18 cellular contexts compared by ENCODE assay signal in genomic region chr17:78251773-78252103, GRCh38. TPM values are rescaled to one million over a fixed set of nuclear protein-coding genes. Genes with fewer than 3 reads are reported as not detected.
DNase-seq lines count a peak whose midpoint lies in the region; ATAC-seq and TF ChIP-seq lines count a peak whose summit lies in the region.
"Had no signal": no experiment of that assay in that cellular context is flagged by ENCODE, and none has a peak within 500 bp of the region (broad histone marks: within the 10 kb centered on the region; RNA-seq: fewer than 3 reads in every experiment).

No MANE protein-coding gene starts in this region.

- H3K27ac ChIP-seq in cardiac muscle cell: peak overlapping the region; percentile 60
- peak overlapping the region; percentile 75 for H3K27ac ChIP-seq in PC-3 (ENCODE audit: low read length)
- H3K27ac ChIP-seq in dorsolateral prefrontal cortex: peak overlapping the region in 47 of 59 donors; percentile 21 to 100 (median 86)
- H3K27ac ChIP-seq in Peyer's patch: peak overlapping the region in 2 of 4 donors; percentile 36 to 95
- H3K27ac ChIP-seq: neutrophil had no signal

- peak overlapping the region; percentile 39 for H3K9ac ChIP-seq in PC-3 (ENCODE audit: low read length)

- H3K4me3 ChIP-seq in cardiac muscle cell: no peak overlapping the region
- peak overlapping the region; percentile 54; the same call in 1 of the 2 replicates for H3K4me3 ChIP-seq in PC-3 (ENCODE audit: low read length)
- H3K4me3 ChIP-seq in dorsolateral prefrontal cortex: no peak overlapping the region
- peak overlapping the region in 1 of 4 donors; percentile 23 for H3K4me3 ChIP-seq in Peyer's patch
- H3K4me3 ChIP-seq: gastrocnemius medialis, lung, sigmoid colon had no signal

- BruUV-seq in PC-3 (replicated peaks; lab: Mats Ljungman, UMichigan): no TSS peak

- CTCF ChIA-PET in PC-3 (lab: Charles Lee): interaction anchor here (0.5 to 2.1 kb wide), 29 partner anchors 9 to 514 kb away, joined by 3 to 37 read pairs (median 4); partner anchors contain the start of genes AFMID, SOCS3, TK1 and TMC6

- H3K9me3 ChIP-seq in cardiac muscle cell (ENCODE audit: low read depth) (no peaks in the 10 kb centered on the region), PC-3 (ENCODE audit: low read length) (no peaks in the 10 kb centered on the region), Peyer's patch (no peaks in the 10 kb centered on the region)
- H3K9me3 ChIP-seq: gastrocnemius medialis, neutrophil, sigmoid colon had no signal

- H3K4me1 ChIP-seq in cardiac muscle cell (ENCODE audit: low read depth) (peaks cover 31% of the 10 kb centered on the region), PC-3 (ENCODE audit: insufficient read depth, low read length) (peaks cover 18% of the 10 kb centered on the region), Peyer's patch (peaks cover 0 to 36% (median 28%) of the 10 kb centered on the region in 4 donors)

- TF ChIP-seq CTCF in cardiac muscle cell (IDR thresholded peaks at IDR 0.05; ENCODE audit: low read depth, low read length): no peak
- TF ChIP-seq CTCF in PC-3 (conservative IDR thresholded peaks at IDR 0.05; ENCODE audit: low read depth, low read length): no peak
- TF ChIP-seq CTCF in dorsolateral prefrontal cortex (IDR thresholded peaks at IDR 0.05 in 54 of 56, conservative IDR thresholded peaks at IDR 0.05 in 2 of 56; ENCODE audit: low read depth in 1 of 56, partially characterized antibody in 56 of 56): no peak
- no peak for TF ChIP-seq CTCF in type B pancreatic cell (conservative IDR thresholded peaks at IDR 0.05)
- TF ChIP-seq CTCF in Peyer's patch (IDR thresholded peaks at IDR 0.05): no peak

- intact Hi-C loops in left ventricle myocardium superior (cut with micrococcal nuclease) (no loop called here), PC-3 (cut with micrococcal nuclease) (loop anchor here (1.0 to 5.0 kb wide), 5 partner anchors 64 to 234 kb away; partner anchors contain the start of genes AFMID and TK1), dorsolateral prefrontal cortex (cut with DNase I) (loop anchor here in 1 of 2 donors (2.0 to 5.0 kb wide), 3 partner anchors 77 to 171 kb away; no protein-coding TSS in a partner anchor)

- DNase-seq in cardiac muscle cell (ENCODE audit: low read depth in 1 of 2, low spot score in 1 of 2): no peak
- no peak for DNase-seq in left ventricle myocardium superior
- no peak for DNase-seq in PC-3
- DNase-seq in dorsolateral prefrontal cortex: no peak
- no peak for DNase-seq in type B pancreatic cell (ENCODE audit: extremely low spot score, unreplicated experiment)
- DNase-seq in Peyer's patch: no peak
- DNase-seq: DMS79 treated with DMSO at 0.1 percent for 48 hours; gastrocnemius medialis; stimulated activated CD4-positive, alpha-beta T cell treated with anti-CD3 and anti-CD28 coated beads, Interleukin-2, amount 100 ng/mL, for 48 hours had no signal

- peaks cover 7% of the 10 kb centered on the region for H3K4me1 Mint-ChIP-seq in type B pancreatic cell (ENCODE audit: unreplicated experiment)

- no peaks in the 10 kb centered on the region for H3K9me3 Mint-ChIP-seq in type B pancreatic cell

- H3F3A ChIP-seq in PC-3 (ENCODE audit: low read length, unreplicated experiment): no peaks in the 10 kb centered on the region

- no peak for TF ChIP-seq POLR2A in Peyer's patch (IDR thresholded peaks at IDR 0.05)

- H3K27me3 ChIP-seq in cardiac muscle cell (no peaks in the 10 kb centered on the region), PC-3 (ENCODE audit: low read length) (no peaks in the 10 kb centered on the region), dorsolateral prefrontal cortex (no peaks in the 10 kb centered on the region), Peyer's patch (no peaks in the 10 kb centered on the region)
- H3K27me3 ChIP-seq: gastrocnemius medialis had no signal

- H3K36me3 Mint-ChIP-seq in type B pancreatic cell: no peaks in the 10 kb centered on the region
- H3K36me3 Mint-ChIP-seq: activated CD8-positive, alpha-beta memory T cell treated with anti-CD3 and anti-CD28 coated beads, Interleukin-2, amount 10 ng/mL, durations not matched to agents 7 days and 5 days had no signal

- H3K4me2 ChIP-seq in PC-3 (ENCODE audit: low read length): peak overlapping the region; percentile 82

- POLR2A ChIA-PET in PC-3 (lab: Charles Lee; ENCODE audit: unreplicated experiment): no interaction called here

- H2AFZ ChIP-seq in PC-3 (ENCODE audit: low read length): peak overlapping the region; percentile 59

- 0 out of 2 replicates have a peak, but pooled peaks cover 4% of the 10 kb centered on the region for H3K79me2 ChIP-seq in PC-3 (ENCODE audit: low read length)

- no peaks in the 10 kb centered on the region for H3K9me2 ChIP-seq in PC-3 (replicated peaks; ENCODE audit: low read length)

- ATAC-seq in left ventricle myocardium superior (no peak), PC-3 (peak; percentile 2; the same call in 1 of the 2 replicates), HG03442 (IDR thresholded peaks at IDR 0.05; ENCODE audit: unreplicated experiment) (no peak), HG02870 (IDR thresholded peaks at IDR 0.05; ENCODE audit: unreplicated experiment) (no peak)

- H3K4me3 Mint-ChIP-seq in type B pancreatic cell: peak overlapping the region; percentile 70

- H3K36me3 ChIP-seq in cardiac muscle cell (no peaks in the 10 kb centered on the region), PC-3 (ENCODE audit: low read depth, low read length) (no peaks in the 10 kb centered on the region), Peyer's patch (no peaks in the 10 kb centered on the region)
- H3K36me3 ChIP-seq: gastrocnemius medialis, neutrophil, sigmoid colon had no signal

- H3K27ac Mint-ChIP-seq in type B pancreatic cell: no peak overlapping the region

- H3K27me3 Mint-ChIP-seq in type B pancreatic cell: no peaks in the 10 kb centered on the region

- no peaks in the 10 kb centered on the region for H4K20me1 ChIP-seq in PC-3 (ENCODE audit: low read length)

RNA-seq across cellular contexts. Expression of gene TMEM235, which starts 20.3 kb away (rescaled TPM):
- total RNA-seq in cardiac muscle cell (2.0 and 5.2 TPM in 2 replicates), left ventricle myocardium superior (not detected), PC-3 (2014; rRNA removed) (not detected in 2 replicates), dorsolateral prefrontal cortex (100 to 1,000 TPM in 1 of 120 experiments, 10 to 100 TPM in 97, 1 to 10 TPM in 22; 2.9 to 101 (median 20.6) TPM), type B pancreatic cell (ENCODE audit: low replicate concordance) (0.43 TPM in 1 of 2 replicates, not detected in the other), Peyer's patch (not detected)
- polyA plus RNA-seq in cardiac muscle cell: 1.7 and 2.3 TPM in 2 replicates
- total RNA-seq: activated CD8-positive, alpha-beta memory T cell treated with anti-CD3 and anti-CD28 coated beads, Interleukin-2, amount 10 ng/mL, durations not matched to agents 7 days and 5 days; chondrocyte; gastrocnemius medialis; HT1080; sigmoid colon; urinary bladder had no signal
- polyA plus RNA-seq: urinary bladder had no signal

RNA-seq across cellular contexts. Expression of gene BIRC5, which starts 37.7 kb away (rescaled TPM):
- total RNA-seq in cardiac muscle cell (15.0 and 65.2 TPM in 2 replicates), left ventricle myocardium superior (0.69 TPM), PC-3 (2014; rRNA removed) (271 and 304 TPM in 2 replicates), dorsolateral prefrontal cortex (1 to 10 TPM in 29 of 120 experiments, under 1 TPM in 66, not detected in 25; 0.16 to 2.8 (median 0.68) TPM), type B pancreatic cell (ENCODE audit: low replicate concordance) (20.0 and 63.3 TPM in 2 replicates), Peyer's patch (1 to 10 TPM; 2.4 to 6.5 (median 5.7) TPM)
- 17.7 and 112 TPM in 2 replicates for polyA plus RNA-seq in cardiac muscle cell
